Comparison of ENCODE assay signal across 18 cellular contexts in genomic region chr10:77508076-77508475, GRCh38.
"Had no signal": no experiment of that assay in that cellular context is flagged by ENCODE, and none has a peak within 500 bp of the region (broad histone marks: within the 10 kb centered on the region; RNA-seq: fewer than 3 reads in every experiment).

No MANE protein-coding gene starts in this region.

- DNase-seq: cortex of kidney; head of caudate nucleus; mesenchymal stem cell; mucosa of descending colon; naive B cell; nephron progenitor cell; nucleus accumbens; psoas muscle; right cardiac atrium; sigmoid colon; stimulated activated CD4-positive, alpha-beta T cell treated with anti-CD3 and anti-CD28 coated beads, Interleukin-4, amount 100 ng/mL, for 4 hours; stimulated activated naive CD8-positive, alpha-beta T cell treated with anti-CD3 and anti-CD28 coated beads, Interleukin-15, Interleukin-2, amounts not matched to agents 100 U/mL and 50 U/mL, for 24 hours; substantia nigra; upper lobe of right lung; uterus had no signal

- ATAC-seq: stimulated activated memory B cell treated with anti-CD40 and anti-IgM and Interleukin-4, amounts not matched to agents 10 μg/mL and 1 μg/mL and 100 μg/mL, for 72 hours; stimulated activated naive CD8-positive, alpha-beta T cell treated with anti-CD3 and anti-CD28 coated beads, Interleukin-15, Interleukin-2, amounts not matched to agents 100 U/mL and 50 U/mL, for 24 hours had no signal

- H3K27me3 ChIP-seq: sigmoid colon, tibial nerve, upper lobe of right lung, uterus had no signal

- H3K36me3 ChIP-seq: sigmoid colon, thoracic aorta, tibial nerve, upper lobe of right lung, uterus had no signal

- H3K9me3 ChIP-seq: mucosa of descending colon, psoas muscle, sigmoid colon, thoracic aorta, tibial nerve, upper lobe of right lung, uterus had no signal

- H3K27ac ChIP-seq: psoas muscle, thoracic aorta, tibial nerve, upper lobe of right lung, uterus had no signal

- H3K4me1 ChIP-seq: tibial nerve, upper lobe of right lung had no signal

- H3K4me3 ChIP-seq: mucosa of descending colon, psoas muscle, sigmoid colon, thoracic aorta, tibial nerve, upper lobe of right lung, uterus had no signal
